In the genomic region with DNA sequence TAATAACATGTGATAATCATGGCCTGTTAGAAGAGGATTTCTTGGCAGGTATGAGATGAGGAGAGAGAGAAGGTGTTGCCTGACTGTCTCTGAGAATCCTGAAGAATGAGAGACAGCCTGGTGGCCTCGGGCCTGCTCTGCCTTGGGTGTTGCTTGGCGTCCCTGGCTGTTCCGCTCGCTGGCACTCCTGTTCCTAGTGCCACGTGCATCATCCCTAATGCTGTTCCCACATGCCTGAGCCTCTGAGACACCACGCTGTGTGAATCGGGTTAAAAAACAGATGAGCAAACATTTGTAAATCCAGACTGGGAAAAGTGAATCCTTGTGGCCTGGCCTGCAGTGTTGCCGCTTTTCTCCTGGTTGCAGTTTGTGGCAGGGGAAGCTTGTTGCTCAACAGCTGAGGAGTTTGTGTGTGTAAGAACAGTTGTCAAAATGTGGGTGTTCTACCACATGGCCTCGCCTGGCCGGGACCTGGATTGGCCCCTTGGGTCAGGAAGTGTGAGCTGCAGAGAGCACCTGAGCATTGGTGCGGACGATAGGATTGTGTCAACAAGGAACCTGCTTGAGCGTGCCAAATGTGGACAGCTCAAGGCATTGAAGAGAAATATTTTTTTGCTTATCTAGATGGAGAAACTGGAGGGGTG, we compare ENCODE assay signal across 17 cellular contexts. TPM values are rescaled to one million over a fixed set of nuclear protein-coding genes. Genes with fewer than 3 reads are reported as not detected.
DNase-seq lines count a peak whose midpoint lies in the region; ATAC-seq and TF ChIP-seq lines count a peak whose summit lies in the region.
"Had no signal": no experiment of that assay in that cellular context is flagged by ENCODE, and none has a peak within 500 bp of the region (broad histone marks: within the 10 kb centered on the region; RNA-seq: fewer than 3 reads in every experiment).

No MANE protein-coding gene starts in this region.

- no peaks in the 10 kb centered on the region for H3K27me3 ChIP-seq in CD4-positive, CD25-positive, alpha-beta regulatory T cell (ENCODE audit: control insufficient read depth, insufficient read depth, low read length)
- H3K27me3 ChIP-seq in heart left ventricle: no peaks in the 10 kb centered on the region

- H3K4me3 ChIP-seq in CD4-positive, CD25-positive, alpha-beta regulatory T cell (ENCODE audit: low read depth, low read length): no peak overlapping the region
- no peak overlapping the region for H3K4me3 ChIP-seq in heart left ventricle

- ATAC-seq in CD4-positive, CD25-positive, alpha-beta regulatory T cell (ENCODE audit: low read depth in 2 of 2): no peak
- peak; percentile 19 to 47 (median 31) for ATAC-seq in heart left ventricle
- ATAC-seq in HG02759 (IDR thresholded peaks at IDR 0.05; ENCODE audit: unreplicated experiment): no peak

- peaks cover 43% of the 10 kb centered on the region for H3K36me3 Mint-ChIP-seq in CD4-positive, CD25-positive, alpha-beta regulatory T cell
- H3K36me3 Mint-ChIP-seq in nephron (ENCODE audit: low read depth): peaks cover 47% of the 10 kb centered on the region

- H3K36me3 ChIP-seq in CD4-positive, CD25-positive, alpha-beta regulatory T cell (ENCODE audit: control insufficient read depth, insufficient read depth, low read length): peaks cover 54% of the 10 kb centered on the region
- peaks cover 0 to 78% (median 59%) of the 10 kb centered on the region in 9 donors for H3K36me3 ChIP-seq in heart left ventricle

- no peaks in the 10 kb centered on the region for H3K27me3 Mint-ChIP-seq in CD4-positive, CD25-positive, alpha-beta regulatory T cell
- H3K27me3 Mint-ChIP-seq in nephron (ENCODE audit: low read depth): no peaks in the 10 kb centered on the region

- H3K4me1 ChIP-seq in CD4-positive, CD25-positive, alpha-beta regulatory T cell (ENCODE audit: control insufficient read depth, insufficient read depth, low read length, poor library complexity, severe bottlenecking): no peaks in the 10 kb centered on the region
- H3K4me1 ChIP-seq in heart left ventricle: peaks cover 0 to 36% (median 5%) of the 10 kb centered on the region in 12 donors

- intact Hi-C loops in heart left ventricle (cut with DNase I): loop anchor here in 2 of 10 donors (10.0 kb wide), 1 partner anchor 156 kb away; no protein-coding TSS in a partner anchor

- H3K9me3 Mint-ChIP-seq in CD4-positive, CD25-positive, alpha-beta regulatory T cell: no peaks in the 10 kb centered on the region
- no peaks in the 10 kb centered on the region for H3K9me3 Mint-ChIP-seq in nephron
- H3K9me3 Mint-ChIP-seq: CD8-positive, alpha-beta memory T cell had no signal

- WGBS in heart left ventricle, 4 donors: 74 to 90% (median 79%) methylated on average over 13 of the region's 13 CpGs

- H3K4me3 Mint-ChIP-seq in CD4-positive, CD25-positive, alpha-beta regulatory T cell: no peak overlapping the region
- H3K4me3 Mint-ChIP-seq in nephron: peak overlapping the region in 1 of 3 experiments; percentile 33
- H3K4me3 Mint-ChIP-seq: CD8-positive, alpha-beta memory T cell had no signal

- peak overlapping the region in 2 of 3 donors; percentile 52 to 60 for H3K27ac Mint-ChIP-seq in CD4-positive, CD25-positive, alpha-beta regulatory T cell
- H3K27ac Mint-ChIP-seq in nephron: peak overlapping the region; percentile 79 to 98 (median 89)

- H3K4me1 Mint-ChIP-seq in CD4-positive, CD25-positive, alpha-beta regulatory T cell: peaks cover 0 to 25% (median 12%) of the 10 kb centered on the region in 4 donors
- H3K4me1 Mint-ChIP-seq in nephron: peaks cover 14% of the 10 kb centered on the region

- no peak overlapping the region for H3K27ac ChIP-seq in CD4-positive, CD25-positive, alpha-beta regulatory T cell (ENCODE audit: insufficient read depth, low read length, poor library complexity, severe bottlenecking)
- H3K27ac ChIP-seq in VCaP: peak overlapping the region; percentile 79
- no peak overlapping the region for H3K27ac ChIP-seq in heart left ventricle

- TF ChIP-seq CTCF in VCaP (conservative IDR thresholded peaks at IDR 0.05): no peak
- no peak for TF ChIP-seq CTCF in heart left ventricle (IDR thresholded peaks at IDR 0.05)
- TF ChIP-seq CTCF in nephron (IDR thresholded peaks at IDR 0.05; ENCODE audit: unreplicated experiment in 3 of 3): no peak

- H3K9me3 ChIP-seq in CD4-positive, CD25-positive, alpha-beta regulatory T cell (ENCODE audit: control insufficient read depth in 2 of 2, low read length in 2 of 2): no peaks in the 10 kb centered on the region
- no peaks in the 10 kb centered on the region for H3K9me3 ChIP-seq in heart left ventricle

- DNase-seq in CD4-positive, CD25-positive, alpha-beta regulatory T cell: no peak
- no peak for DNase-seq in heart left ventricle
- DNase-seq in COR-L47 (lab: John Stamatoyannopoulos, UW): no peak
- DNase-seq in midbrain (lab: John Stamatoyannopoulos, UW): no peak
- DNase-seq in DMS 273 (lab: John Stamatoyannopoulos, UW; ENCODE audit: unreplicated experiment): no peak
- DNase-seq: activated CD8-positive, alpha-beta memory T cell treated with anti-CD3 and anti-CD28 coated beads for 24 hours; CD8-positive, alpha-beta memory T cell; central memory CD4-positive, alpha-beta T cell; effector CD4-positive, alpha-beta T cell; NCI-H187 treated with DMSO at 0.1 percent for 48 hours; NCI-H446 treated with DMSO at 0.1 percent for 48 hours; NK-92 treated with Interleukin-12 subunit alpha and Interleukin-12 subunit beta, amount 100 ng/mL, for 24 hours; stimulated activated CD4-positive, alpha-beta T cell treated with anti-CD3 and anti-CD28 coated beads, Interleukin-2, amount 100 ng/mL, for 48 hours; T-helper 1 cell had no signal

- TF ChIP-seq POLR2A in heart left ventricle (IDR thresholded peaks at IDR 0.05): no peak

RNA-seq across cellular contexts. Expression of a gene that starts 22.0 kb away (rescaled TPM):
- total RNA-seq in CD4-positive, CD25-positive, alpha-beta regulatory T cell: 65.3 TPM
- 10 to 100 TPM; 10.8 to 12.8 (median 11.2) TPM for polyA plus RNA-seq in CD4-positive, CD25-positive, alpha-beta regulatory T cell
- total RNA-seq in heart left ventricle: 10 to 100 TPM; 25.0 to 77.9 (median 32.7) TPM
- 10 to 100 TPM; 20.3 to 34.2 TPM for polyA plus RNA-seq in heart left ventricle

RNA-seq across cellular contexts. Expression of a gene that starts 22.2 kb away (rescaled TPM):
- 114 TPM for total RNA-seq in CD4-positive, CD25-positive, alpha-beta regulatory T cell
- polyA plus RNA-seq in CD4-positive, CD25-positive, alpha-beta regulatory T cell: 10 to 100 TPM; 29.4 to 38.6 (median 33.2) TPM
- total RNA-seq in heart left ventricle: 10 to 100 TPM; 54.3 to 96.6 (median 75.8) TPM
- 10 to 100 TPM; 51.3 to 67.2 TPM for polyA plus RNA-seq in heart left ventricle

Comparison
In these comparisons a context has a peak if more than half of its experiments do, and no peak if none do; other contexts are left out.
1. ATAC-seq: peak in heart left ventricle (4 of 4); none in CD4-positive, CD25-positive, alpha-beta regulatory T cell (0 of 2) and HG02759 (single experiment).